In the genomic region with DNA sequence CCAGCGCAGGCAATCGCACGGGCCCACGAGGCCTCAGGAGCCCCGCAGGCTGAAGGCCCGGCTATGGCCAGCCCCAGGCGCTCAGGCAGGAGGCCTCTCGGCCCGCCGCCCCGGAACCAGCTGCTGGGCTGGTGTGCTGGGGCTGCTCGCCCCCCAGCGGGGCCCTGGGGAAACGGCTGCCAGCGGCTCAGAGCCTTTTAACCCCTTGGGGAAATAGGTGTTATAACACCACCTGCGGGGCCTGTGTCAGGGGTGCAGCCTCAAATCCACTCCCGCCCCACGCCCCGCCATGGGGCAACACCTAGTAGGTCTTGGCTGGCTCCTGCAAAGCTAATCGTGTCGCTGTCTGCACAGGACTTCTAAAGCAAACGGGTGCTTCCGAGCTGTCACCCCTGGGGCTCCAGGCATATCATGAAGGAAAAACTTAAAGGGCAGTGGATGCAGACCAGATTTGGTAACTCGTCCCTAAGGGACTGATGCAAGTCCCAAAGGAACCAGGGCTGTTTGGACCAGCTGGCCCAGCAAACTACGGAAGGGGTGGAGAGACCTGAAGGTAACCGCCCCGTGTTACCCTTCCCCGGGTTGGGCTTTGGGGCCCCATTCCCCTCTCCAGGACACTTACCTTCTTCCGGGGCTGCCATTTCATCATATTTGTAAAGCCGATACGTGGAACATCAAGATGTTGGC, we compare ENCODE assay signal across 8 cellular contexts.
DNase-seq lines count a peak whose midpoint lies in the region; ATAC-seq and TF ChIP-seq lines count a peak whose summit lies in the region.

No MANE protein-coding gene starts in this region.

- peaks cover 15% of the 10 kb centered on the region for H3F3A ChIP-seq in neural progenitor cell (ENCODE audit: low read depth)

- no peaks in the 10 kb centered on the region for H3K36me3 Mint-ChIP-seq in neural progenitor cell

- in situ Hi-C loops in ACHN (cut with HindIII; ENCODE audit: low pct_ligation_motif_present, low pct_unique_long_range_greater_than_20kb, low sequenced_read_pairs) = no loop called here

- no peaks in the 10 kb centered on the region for H3K27me3 Mint-ChIP-seq in neural progenitor cell (ENCODE audit: insufficient read depth, low read depth)

- peaks cover 7% of the 10 kb centered on the region for H3K79me2 ChIP-seq in neural progenitor cell (ENCODE audit: low read depth)

- H3K27ac Mint-ChIP-seq in neural progenitor cell = peak overlapping the region; percentile 88

- H3K4me1 ChIP-seq in SJSA1 (replicated peaks) (peaks cover 15% of the 10 kb centered on the region), neural progenitor cell (peaks cover 5% of the 10 kb centered on the region), stomach smooth muscle (ENCODE audit: control insufficient read depth, insufficient read depth, low read length) (peaks cover 9% of the 10 kb centered on the region)

- DNase-seq in ACHN (peak; percentile 76), GM20000 (ENCODE audit: low spot score) (peak; percentile 86), SJSA1 (ENCODE audit: low read depth in 1 of 2, low spot score in 2 of 2) (peak; percentile 50 to 61), germinal center (ENCODE audit: low spot score) (peak; percentile 87), neural progenitor cell (ENCODE audit: low spot score) (peak; percentile 91)
- DNase-seq in activated naive CD4-positive, alpha-beta T cell treated with anti-CD3 and anti-CD28 coated beads, Interleukin-2, amount 50 U/mL, for 16 hours = peak; percentile 77

- peak; percentile 58 for TF ChIP-seq CTCF in GM20000 (IDR thresholded peaks at IDR 0.05; ENCODE audit: extremely low read depth, missing control alignments)
- TF ChIP-seq CTCF in neural progenitor cell (IDR thresholded peaks at IDR 0.05) = peak; percentile 74

- H2AFZ ChIP-seq in neural progenitor cell (replicated peaks) = peak overlapping the region; percentile 62

- peak overlapping the region; percentile 46 for H3K9ac ChIP-seq in neural progenitor cell
- H3K9ac ChIP-seq in stomach smooth muscle (ENCODE audit: low read length in 2 of 2) = peak overlapping the region; percentile 70 to 81

- H3K9me3 Mint-ChIP-seq in neural progenitor cell = no peaks in the 10 kb centered on the region

- no peaks in the 10 kb centered on the region for H3K9me3 ChIP-seq in SJSA1 (replicated peaks)
- H3K9me3 ChIP-seq in neural progenitor cell (ENCODE audit: low read depth) = no peaks in the 10 kb centered on the region
- H3K9me3 ChIP-seq in stomach smooth muscle (ENCODE audit: control insufficient read depth in 2 of 2, low read length in 2 of 2) = no peaks in the 10 kb centered on the region

- peak overlapping the region; percentile 88 for H3K4me2 ChIP-seq in neural progenitor cell

- no peak for ATAC-seq in HG03095 (IDR thresholded peaks at IDR 0.05; ENCODE audit: unreplicated experiment)

- no peak overlapping the region for H3K27ac ChIP-seq in SJSA1
- H3K27ac ChIP-seq in neural progenitor cell = no peak overlapping the region
- peak overlapping the region; percentile 56 for H3K27ac ChIP-seq in stomach smooth muscle (ENCODE audit: low read length)

- peak overlapping the region; percentile 95 for H3K4me3 Mint-ChIP-seq in neural progenitor cell

- peaks cover 24% of the 10 kb centered on the region for H4K20me1 ChIP-seq in neural progenitor cell (ENCODE audit: low read depth)

- H3K27me3 ChIP-seq in SJSA1 (replicated peaks) (peaks cover 10% of the 10 kb centered on the region), neural progenitor cell (no peaks in the 10 kb centered on the region), stomach smooth muscle (ENCODE audit: control insufficient read depth in 1 of 2, insufficient read depth in 2 of 2, low read length in 2 of 2) (no peaks in the 10 kb centered on the region)

- H3K36me3 ChIP-seq in SJSA1 (no peaks in the 10 kb centered on the region), neural progenitor cell (no peaks in the 10 kb centered on the region), stomach smooth muscle (ENCODE audit: control insufficient read depth in 2 of 2, insufficient read depth in 2 of 2, low read length in 2 of 2) (no peaks in the 10 kb centered on the region)

- peak overlapping the region; percentile 10 for H3K4me3 ChIP-seq in SJSA1
- H3K4me3 ChIP-seq in neural progenitor cell = peak overlapping the region; percentile 61
- H3K4me3 ChIP-seq in stomach smooth muscle (ENCODE audit: low read length in 2 of 2) = peak overlapping the region; percentile 83 to 87

- H3K4me1 Mint-ChIP-seq in neural progenitor cell = peaks cover 43% of the 10 kb centered on the region

Comparison
In these comparisons a context has a peak if more than half of its experiments do, and no peak if none do; other contexts are left out.
1. H3K4me3 ChIP-seq: peak in every context shown above with its lines; median percentile 85 in stomach smooth muscle; 61 in neural progenitor cell; 10 in SJSA1.